ENCODE assay signal across 22 cellular contexts in the genomic region with DNA sequence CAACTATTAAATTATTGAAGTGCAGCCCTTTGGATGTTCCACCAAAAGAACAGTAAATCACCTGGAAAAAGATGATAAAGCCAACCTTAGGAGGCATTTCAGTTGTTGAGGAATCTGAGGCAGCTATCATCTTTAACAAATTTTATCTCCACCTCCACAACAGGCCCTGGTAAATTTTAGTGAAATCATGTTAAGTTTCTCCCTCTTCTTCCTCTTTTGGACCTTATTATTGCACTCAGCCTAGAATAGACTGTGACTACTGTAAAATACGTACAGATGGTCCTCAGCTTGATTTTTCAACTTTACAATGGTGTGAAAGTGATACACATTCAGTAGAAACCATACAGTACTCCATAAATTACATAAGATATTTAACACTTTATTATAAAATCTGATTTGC.
"Had no signal": no experiment of that assay in that cellular context is flagged by ENCODE, and none has a peak within 500 bp of the region (broad histone marks: within the 10 kb centered on the region; RNA-seq: fewer than 3 reads in every experiment).

No MANE protein-coding gene starts in this region.

- H3K27me3 ChIP-seq: foreskin keratinocyte, hepatocyte, testis, tibial nerve, upper lobe of right lung, vagina had no signal

- H3K9me3 ChIP-seq: testis, tibial nerve, upper lobe of right lung, vagina had no signal

- DNase-seq: effector CD4-positive, alpha-beta T cell; endodermal cell; erythroblast; foreskin keratinocyte; head of caudate nucleus; left colon; left ventricle myocardium superior; mesenchymal stem cell; naive thymus-derived CD4-positive, alpha-beta T cell; nephron progenitor cell; posterior cingulate gyrus; stimulated activated CD4-positive, alpha-beta T cell treated with anti-CD3 and anti-CD28 coated beads, Interleukin-2, amount 100 ng/mL, for 24 hours; stimulated activated CD4-positive, alpha-beta T cell treated with anti-CD3 and anti-CD28 coated beads, Interleukin-4, amount 100 ng/mL, for 4 hours; stimulated activated naive B cell treated with anti-CD40 and anti-IgM and Interleukin-4, amounts not matched to agents 10 μg/mL and 1 μg/mL and 100 μg/mL, for 72 hours; stimulated activated naive CD8-positive, alpha-beta T cell treated with anti-CD3 and anti-CD28 coated beads, Interleukin-15, amount 100 ng/mL, for 72 hours; testis; upper lobe of right lung had no signal

- H3K4me3 ChIP-seq: hepatocyte, lung, testis, tibial nerve, upper lobe of right lung, vagina had no signal

- H3K4me1 ChIP-seq: foreskin keratinocyte, testis had no signal

- H3K27ac ChIP-seq: foreskin keratinocyte, hepatocyte, testis, tibial nerve, upper lobe of right lung, vagina had no signal

- H3K4me2 ChIP-seq: hepatocyte had no signal

- ATAC-seq: foreskin keratinocyte; left ventricle myocardium superior; naive thymus-derived CD4-positive, alpha-beta T cell; sciatic nerve; stimulated activated naive B cell treated with anti-CD40 and anti-IgM and Interleukin-4, amounts not matched to agents 10 μg/mL and 1 μg/mL and 100 μg/mL, for 72 hours; stimulated activated naive CD8-positive, alpha-beta T cell treated with anti-CD3 and anti-CD28 coated beads, Interleukin-15, amount 100 ng/mL, for 72 hours had no signal

- H3K36me3 ChIP-seq: tibial nerve, vagina had no signal
